ENCODE assay signal across 1 cellular context in genomic region chr12:54195736-54196347, GRCh38.
TF ChIP-seq lines count a peak whose summit lies in the region.

No MANE protein-coding gene starts in this region.

TF ChIP-seq in HEK293, 187 proteins besides CTCF, POLR2A, EP300 and RAD21 (continued from another document):
- no peak for TF ChIP-seq TSHZ1 (tag by site-specific recombination; IDR thresholded peaks at IDR 0.05; ENCODE audit: borderline replicate concordance)
- no peak for TF ChIP-seq ZNF449 (tag by site-specific recombination; IDR thresholded peaks at IDR 0.05)
- no peak for TF ChIP-seq ZNF555 (tag by site-specific recombination; conservative IDR thresholded peaks at IDR 0.05)
- peak; percentile 57; the same call in 1 of the 2 replicates for TF ChIP-seq ZNF335 (tag by site-specific recombination; conservative IDR thresholded peaks at IDR 0.05)
- TF ChIP-seq SP3 (tag by site-specific recombination; IDR thresholded peaks at IDR 0.05): peak; percentile 58
- no peak for TF ChIP-seq GFI1B (tag by site-specific recombination; IDR thresholded peaks at IDR 0.05)
- TF ChIP-seq, protein P1, sequence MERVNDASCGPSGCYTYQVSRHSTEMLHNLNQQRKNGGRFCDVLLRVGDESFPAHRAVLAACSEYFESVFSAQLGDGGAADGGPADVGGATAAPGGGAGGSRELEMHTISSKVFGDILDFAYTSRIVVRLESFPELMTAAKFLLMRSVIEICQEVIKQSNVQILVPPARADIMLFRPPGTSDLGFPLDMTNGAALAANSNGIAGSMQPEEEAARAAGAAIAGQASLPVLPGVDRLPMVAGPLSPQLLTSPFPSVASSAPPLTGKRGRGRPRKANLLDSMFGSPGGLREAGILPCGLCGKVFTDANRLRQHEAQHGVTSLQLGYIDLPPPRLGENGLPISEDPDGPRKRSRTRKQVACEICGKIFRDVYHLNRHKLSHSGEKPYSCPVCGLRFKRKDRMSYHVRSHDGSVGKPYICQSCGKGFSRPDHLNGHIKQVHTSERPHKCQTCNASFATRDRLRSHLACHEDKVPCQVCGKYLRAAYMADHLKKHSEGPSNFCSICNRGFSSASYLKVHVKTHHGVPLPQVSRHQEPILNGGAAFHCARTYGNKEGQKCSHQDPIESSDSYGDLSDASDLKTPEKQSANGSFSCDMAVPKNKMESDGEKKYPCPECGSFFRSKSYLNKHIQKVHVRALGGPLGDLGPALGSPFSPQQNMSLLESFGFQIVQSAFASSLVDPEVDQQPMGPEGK (tag by site-specific recombination; IDR thresholded peaks at IDR 0.05): peak; percentile 51
- TF ChIP-seq ZNF701 (tag by site-specific recombination; IDR thresholded peaks at IDR 0.05): no peak
- TF ChIP-seq ZNF621 (tag by site-specific recombination; IDR thresholded peaks at IDR 0.05): no peak
- no peak for TF ChIP-seq ZNF239 (tag by site-specific recombination; IDR thresholded peaks at IDR 0.05)
- no peak for TF ChIP-seq ZNF24 (tag by site-specific recombination; IDR thresholded peaks at IDR 0.05)
- TF ChIP-seq ZNF488 (tag by site-specific recombination; IDR thresholded peaks at IDR 0.05): no peak
- TF ChIP-seq, protein P2, sequence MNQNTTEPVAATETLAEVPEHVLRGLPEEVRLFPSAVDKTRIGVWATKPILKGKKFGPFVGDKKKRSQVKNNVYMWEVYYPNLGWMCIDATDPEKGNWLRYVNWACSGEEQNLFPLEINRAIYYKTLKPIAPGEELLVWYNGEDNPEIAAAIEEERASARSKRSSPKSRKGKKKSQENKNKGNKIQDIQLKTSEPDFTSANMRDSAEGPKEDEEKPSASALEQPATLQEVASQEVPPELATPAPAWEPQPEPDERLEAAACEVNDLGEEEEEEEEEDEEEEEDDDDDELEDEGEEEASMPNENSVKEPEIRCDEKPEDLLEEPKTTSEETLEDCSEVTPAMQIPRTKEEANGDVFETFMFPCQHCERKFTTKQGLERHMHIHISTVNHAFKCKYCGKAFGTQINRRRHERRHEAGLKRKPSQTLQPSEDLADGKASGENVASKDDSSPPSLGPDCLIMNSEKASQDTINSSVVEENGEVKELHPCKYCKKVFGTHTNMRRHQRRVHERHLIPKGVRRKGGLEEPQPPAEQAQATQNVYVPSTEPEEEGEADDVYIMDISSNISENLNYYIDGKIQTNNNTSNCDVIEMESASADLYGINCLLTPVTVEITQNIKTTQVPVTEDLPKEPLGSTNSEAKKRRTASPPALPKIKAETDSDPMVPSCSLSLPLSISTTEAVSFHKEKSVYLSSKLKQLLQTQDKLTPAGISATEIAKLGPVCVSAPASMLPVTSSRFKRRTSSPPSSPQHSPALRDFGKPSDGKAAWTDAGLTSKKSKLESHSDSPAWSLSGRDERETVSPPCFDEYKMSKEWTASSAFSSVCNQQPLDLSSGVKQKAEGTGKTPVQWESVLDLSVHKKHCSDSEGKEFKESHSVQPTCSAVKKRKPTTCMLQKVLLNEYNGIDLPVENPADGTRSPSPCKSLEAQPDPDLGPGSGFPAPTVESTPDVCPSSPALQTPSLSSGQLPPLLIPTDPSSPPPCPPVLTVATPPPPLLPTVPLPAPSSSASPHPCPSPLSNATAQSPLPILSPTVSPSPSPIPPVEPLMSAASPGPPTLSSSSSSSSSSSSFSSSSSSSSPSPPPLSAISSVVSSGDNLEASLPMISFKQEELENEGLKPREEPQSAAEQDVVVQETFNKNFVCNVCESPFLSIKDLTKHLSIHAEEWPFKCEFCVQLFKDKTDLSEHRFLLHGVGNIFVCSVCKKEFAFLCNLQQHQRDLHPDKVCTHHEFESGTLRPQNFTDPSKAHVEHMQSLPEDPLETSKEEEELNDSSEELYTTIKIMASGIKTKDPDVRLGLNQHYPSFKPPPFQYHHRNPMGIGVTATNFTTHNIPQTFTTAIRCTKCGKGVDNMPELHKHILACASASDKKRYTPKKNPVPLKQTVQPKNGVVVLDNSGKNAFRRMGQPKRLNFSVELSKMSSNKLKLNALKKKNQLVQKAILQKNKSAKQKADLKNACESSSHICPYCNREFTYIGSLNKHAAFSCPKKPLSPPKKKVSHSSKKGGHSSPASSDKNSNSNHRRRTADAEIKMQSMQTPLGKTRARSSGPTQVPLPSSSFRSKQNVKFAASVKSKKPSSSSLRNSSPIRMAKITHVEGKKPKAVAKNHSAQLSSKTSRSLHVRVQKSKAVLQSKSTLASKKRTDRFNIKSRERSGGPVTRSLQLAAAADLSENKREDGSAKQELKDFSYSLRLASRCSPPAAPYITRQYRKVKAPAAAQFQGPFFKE (tag by site-specific recombination; IDR thresholded peaks at IDR 0.05; ENCODE audit: borderline replicate concordance): no peak
- no peak for TF ChIP-seq REPIN1 (tag by site-specific recombination; IDR thresholded peaks at IDR 0.05; ENCODE audit: low read depth)
- peak; percentile 76; the same call in 1 of the 2 replicates for TF ChIP-seq ZNF692 (tag by site-specific recombination; IDR thresholded peaks at IDR 0.05)
- TF ChIP-seq ZSCAN18 (tag by site-specific recombination; IDR thresholded peaks at IDR 0.05): no peak
- TF ChIP-seq TCF7L2 (IDR thresholded peaks at IDR 0.05; ENCODE audit: borderline replicate concordance, low read depth, low read length): no peak
- no peak for TF ChIP-seq ZNF707 (tag by site-specific recombination; IDR thresholded peaks at IDR 0.05)
- no peak for TF ChIP-seq BCL11A (tag by site-specific recombination; IDR thresholded peaks at IDR 0.05; ENCODE audit: low read depth)
- peak; percentile 11; the same call in 1 of the 2 replicates for TF ChIP-seq KLF1 (tag by site-specific recombination; IDR thresholded peaks at IDR 0.05)
- TF ChIP-seq SP2 (tag by site-specific recombination; IDR thresholded peaks at IDR 0.05): peak; percentile 51
- no peak for TF ChIP-seq ZNF19 (tag by site-specific recombination; IDR thresholded peaks at IDR 0.05; ENCODE audit: low read depth)
- TF ChIP-seq ZNF350 (tag by site-specific recombination; IDR thresholded peaks at IDR 0.05): no peak
- TF ChIP-seq, protein P3, sequence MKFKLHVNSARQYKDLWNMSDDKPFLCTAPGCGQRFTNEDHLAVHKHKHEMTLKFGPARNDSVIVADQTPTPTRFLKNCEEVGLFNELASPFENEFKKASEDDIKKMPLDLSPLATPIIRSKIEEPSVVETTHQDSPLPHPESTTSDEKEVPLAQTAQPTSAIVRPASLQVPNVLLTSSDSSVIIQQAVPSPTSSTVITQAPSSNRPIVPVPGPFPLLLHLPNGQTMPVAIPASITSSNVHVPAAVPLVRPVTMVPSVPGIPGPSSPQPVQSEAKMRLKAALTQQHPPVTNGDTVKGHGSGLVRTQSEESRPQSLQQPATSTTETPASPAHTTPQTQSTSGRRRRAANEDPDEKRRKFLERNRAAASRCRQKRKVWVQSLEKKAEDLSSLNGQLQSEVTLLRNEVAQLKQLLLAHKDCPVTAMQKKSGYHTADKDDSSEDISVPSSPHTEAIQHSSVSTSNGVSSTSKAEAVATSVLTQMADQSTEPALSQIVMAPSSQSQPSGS (tag by site-specific recombination; IDR thresholded peaks at IDR 0.05; ENCODE audit: low read depth): no peak
- no peak; the same call in 1 of the 2 replicates for TF ChIP-seq ZEB2 (tag by site-specific recombination; IDR thresholded peaks at IDR 0.05)
- TF ChIP-seq PRDM6 (tag by site-specific recombination; IDR thresholded peaks at IDR 0.05): no peak
- no peak for TF ChIP-seq ZNF473 (tag by site-specific recombination; IDR thresholded peaks at IDR 0.05)
